8 cellular contexts compared by ENCODE assay signal in the genomic region with DNA sequence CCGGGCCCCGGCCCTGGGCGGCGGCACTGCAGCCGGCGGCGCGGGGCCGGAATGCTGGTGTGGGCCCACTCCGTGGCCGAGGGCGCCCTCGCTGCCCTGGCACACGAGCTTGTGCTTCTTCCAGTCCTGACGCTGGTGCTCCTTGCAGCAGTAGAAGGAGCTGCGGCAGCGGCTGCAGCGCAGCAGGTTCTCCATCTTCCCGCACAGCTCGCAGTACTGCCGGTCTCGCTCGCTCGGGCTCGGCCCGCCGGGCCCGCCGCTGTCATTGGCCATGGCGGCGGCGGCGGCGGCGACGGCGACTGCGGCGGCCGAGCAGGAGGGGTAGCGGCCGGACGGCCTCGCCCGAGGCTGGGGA. TPM values are rescaled to one million over a fixed set of nuclear protein-coding genes. Genes with fewer than 3 reads are reported as not detected.
DNase-seq lines count a peak whose midpoint lies in the region; ATAC-seq and TF ChIP-seq lines count a peak whose summit lies in the region.

No MANE protein-coding gene starts in this region.

- no peak for TF ChIP-seq CTCF in GM23338 (conservative IDR thresholded peaks at IDR 0.05; ENCODE audit: low read depth in 2 of 2)
- TF ChIP-seq CTCF in gastroesophageal sphincter (IDR thresholded peaks at IDR 0.05), result no peak
- no peak for TF ChIP-seq CTCF in osteoblast (IDR thresholded peaks at IDR 0.05; ENCODE audit: extremely low read depth, low read depth, low read length)

- H3K4me2 ChIP-seq in GM23338 (peak overlapping the region; percentile 79), osteoblast (ENCODE audit: insufficient read depth, low read length) (peak overlapping the region; percentile 95)

- H3K4me3 Mint-ChIP-seq in GM23338, result peak overlapping the region; percentile 68; the same call in 2 of the 3 replicates
- H3K4me3 Mint-ChIP-seq in activated T-helper 17 cell treated with anti-CD3 and anti-CD28 coated beads, Interleukin-2, amount 50 U/mL, for 72 hours, result peak overlapping the region; percentile 90

- peak; percentile 59 for DNase-seq in NCI-H2196 (lab: John Stamatoyannopoulos, UW; ENCODE audit: unreplicated experiment)
- no peak for DNase-seq in NCI-H2196 treated with DMSO at 0.1 percent for 48 hours (lab: John Stamatoyannopoulos, UW; ENCODE audit: unreplicated experiment)
- no peak for DNase-seq in GM23338 (ENCODE audit: low spot score)
- DNase-seq in NAMALWA (ENCODE audit: low spot score), result peak; percentile 64
- DNase-seq in osteoblast (ENCODE audit: insufficient read length, low spot score, missing footprints), result peak; percentile 82
- no peak for DNase-seq in 8988T

- no peaks in the 10 kb centered on the region; the same call in 2 of the 3 replicates for H3K36me3 Mint-ChIP-seq in GM23338 (ENCODE audit: low read depth)
- H3K36me3 Mint-ChIP-seq in activated T-helper 17 cell treated with anti-CD3 and anti-CD28 coated beads, Interleukin-2, amount 50 U/mL, for 72 hours (ENCODE audit: low read depth), result peaks cover 46% of the 10 kb centered on the region

- H3K27me3 ChIP-seq in GM23338 (ENCODE audit: insufficient read depth) (peaks cover 91% of the 10 kb centered on the region), gastroesophageal sphincter (no peaks in the 10 kb centered on the region), osteoblast (ENCODE audit: insufficient read depth, low read length) (no peaks in the 10 kb centered on the region)

- no peak overlapping the region for H2AFZ ChIP-seq in GM23338
- no peak overlapping the region for H2AFZ ChIP-seq in osteoblast (ENCODE audit: low read length)

- H3F3A ChIP-seq in GM23338 (replicated peaks; ENCODE audit: low read depth), result peaks cover 11% of the 10 kb centered on the region; the same call in 1 of the 2 replicates

- H3K27me3 Mint-ChIP-seq in GM23338 (ENCODE audit: insufficient read depth, low read depth, poor library complexity), result peaks cover 31% of the 10 kb centered on the region
- no peaks in the 10 kb centered on the region for H3K27me3 Mint-ChIP-seq in activated T-helper 17 cell treated with anti-CD3 and anti-CD28 coated beads, Interleukin-2, amount 50 U/mL, for 72 hours

- H3K27ac Mint-ChIP-seq in GM23338, result no peak overlapping the region
- no peak overlapping the region for H3K27ac Mint-ChIP-seq in activated T-helper 17 cell treated with anti-CD3 and anti-CD28 coated beads, Interleukin-2, amount 50 U/mL, for 72 hours

- H3K9me2 ChIP-seq in GM23338 (ENCODE audit: insufficient read depth), result no peaks in the 10 kb centered on the region

- H3K27ac ChIP-seq in GM23338 (ENCODE audit: low read depth) (no peak overlapping the region), gastroesophageal sphincter (peak overlapping the region; percentile 95 to 98 (median 97)), osteoblast (ENCODE audit: low read depth, low read length) (peak overlapping the region; percentile 61)

- ATAC-seq in GM23338 (peak; percentile 44), gastroesophageal sphincter (peak; percentile 60)
- peak; percentile 39 for ATAC-seq in activated T-helper 17 cell treated with anti-CD3 and anti-CD28 coated beads, Interleukin-2, amount 50 U/mL, for 72 hours (replicated peaks)

- H3K4me3 ChIP-seq in GM23338 (peak overlapping the region; percentile 79), gastroesophageal sphincter (peak overlapping the region; percentile 66 to 80), osteoblast (ENCODE audit: insufficient read depth, low read length) (peak overlapping the region; percentile 77)

- TF ChIP-seq EP300 in gastroesophageal sphincter (IDR thresholded peaks at IDR 0.05), result no peak

- H3K79me2 ChIP-seq in GM23338 (replicated peaks; ENCODE audit: insufficient read depth) (peaks cover 6% of the 10 kb centered on the region), osteoblast (ENCODE audit: insufficient read depth, low read length) (peaks cover 46% of the 10 kb centered on the region)

- H4K20me1 ChIP-seq in GM23338 (replicated peaks; ENCODE audit: insufficient read depth), result peaks cover 30% of the 10 kb centered on the region
- H4K20me1 ChIP-seq in osteoblast (ENCODE audit: insufficient read depth, low read length), result peaks cover 29% of the 10 kb centered on the region

- no peaks in the 10 kb centered on the region for H3K36me3 ChIP-seq in GM23338 (ENCODE audit: insufficient read depth)
- no peaks in the 10 kb centered on the region for H3K36me3 ChIP-seq in gastroesophageal sphincter
- H3K36me3 ChIP-seq in osteoblast (ENCODE audit: insufficient read depth, low read length), result no peaks in the 10 kb centered on the region

- peaks cover 22% of the 10 kb centered on the region for H3K4me1 Mint-ChIP-seq in GM23338
- peaks cover 27% of the 10 kb centered on the region for H3K4me1 Mint-ChIP-seq in activated T-helper 17 cell treated with anti-CD3 and anti-CD28 coated beads, Interleukin-2, amount 50 U/mL, for 72 hours

- no peak for TF ChIP-seq POLR2A in gastroesophageal sphincter (IDR thresholded peaks at IDR 0.05)

- H3K4me1 ChIP-seq in GM23338 (ENCODE audit: insufficient read depth), result peaks cover 23% of the 10 kb centered on the region
- H3K4me1 ChIP-seq in gastroesophageal sphincter, result peaks cover 0 to 52% (median 13%) of the 10 kb centered on the region in 3 donors
- H3K4me1 ChIP-seq in osteoblast (ENCODE audit: insufficient read depth, low read length), result peaks cover 25% of the 10 kb centered on the region

- H3K9me3 ChIP-seq in gastroesophageal sphincter (no peaks in the 10 kb centered on the region), osteoblast (ENCODE audit: low read depth, low read length) (no peaks in the 10 kb centered on the region)

- WGBS in gastroesophageal sphincter (ENCODE audit: low coverage in 1 of 2), 2 donors, result no CpG with 5 or more reads among the region's 45 CpGs

- H3K9me3 Mint-ChIP-seq in GM23338, result no peaks in the 10 kb centered on the region
- H3K9me3 Mint-ChIP-seq in activated T-helper 17 cell treated with anti-CD3 and anti-CD28 coated beads, Interleukin-2, amount 50 U/mL, for 72 hours, result no peaks in the 10 kb centered on the region

TF ChIP-seq in GM23338, 12 proteins besides CTCF, POLR2A, EP300 and RAD21 (continues in another document):
- TF ChIP-seq, protein P1, sequence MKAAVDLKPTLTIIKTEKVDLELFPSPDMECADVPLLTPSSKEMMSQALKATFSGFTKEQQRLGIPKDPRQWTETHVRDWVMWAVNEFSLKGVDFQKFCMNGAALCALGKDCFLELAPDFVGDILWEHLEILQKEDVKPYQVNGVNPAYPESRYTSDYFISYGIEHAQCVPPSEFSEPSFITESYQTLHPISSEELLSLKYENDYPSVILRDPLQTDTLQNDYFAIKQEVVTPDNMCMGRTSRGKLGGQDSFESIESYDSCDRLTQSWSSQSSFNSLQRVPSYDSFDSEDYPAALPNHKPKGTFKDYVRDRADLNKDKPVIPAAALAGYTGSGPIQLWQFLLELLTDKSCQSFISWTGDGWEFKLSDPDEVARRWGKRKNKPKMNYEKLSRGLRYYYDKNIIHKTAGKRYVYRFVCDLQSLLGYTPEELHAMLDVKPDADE (IDR thresholded peaks at IDR 0.05), result no peak
- TF ChIP-seq POLR2AphosphoS5 (IDR thresholded peaks at IDR 0.05; ENCODE audit: low read depth), result no peak
- TF ChIP-seq ZNF114 (CRISPR knock-in tag; IDR thresholded peaks at IDR 0.05), result no peak
- TF ChIP-seq EZH2 (IDR thresholded peaks at IDR 0.05; ENCODE audit: low read depth, unreplicated experiment), result no peak

RNA-seq across cellular contexts. Expression of a gene that starts 0.5 kb away (rescaled TPM):
- total RNA-seq in GM23338 (2014; rRNA removed; shearing (Covaris generic)), result 6.0 and 7.2 TPM in 2 replicates
- 1.9 and 2.3 TPM in 2 replicates for polyA plus RNA-seq in GM23338 (2016; fragmentation: Nextera tagmentation; extraction: Ambion mirVana)
- total RNA-seq in activated T-helper 17 cell treated with anti-CD3 and anti-CD28 coated beads, Interleukin-2, amount 50 U/mL, for 72 hours, result 10 to 100 TPM; 26.5 to 27.3 TPM
- total RNA-seq in gastroesophageal sphincter (10 to 100 TPM; 42.5 to 67.5 (median 56.7) TPM), osteoblast (32.1 and 52.5 TPM in 2 replicates)

Comparison
In these comparisons a context has a peak if more than half of its experiments do, and no peak if none do; other contexts are left out.
1. DNase-seq: peak in NCI-H2196 (single experiment), NAMALWA (single experiment) and osteoblast (single experiment); none in NCI-H2196 treated with DMSO at 0.1 percent for 48 hours (single experiment), GM23338 (single experiment) and 8988T (single experiment).
2. Peak in every context shown above with its lines, with median percentiles within 50 percentile points of each other: ATAC-seq and H3K4me3 ChIP-seq.